Comparison of ENCODE assay signal across 1 cellular context in genomic region chr3:171876651-171877272, GRCh38.
TF ChIP-seq lines count a peak whose summit lies in the region.

No MANE protein-coding gene starts in this region.

TF ChIP-seq in K562, 482 proteins besides CTCF, POLR2A, EP300 and RAD21 (continued from another document):
- TF ChIP-seq TEAD2 (tag; IDR thresholded peaks at IDR 0.05): no peak
- no peak for TF ChIP-seq ZNF436 (CRISPR knock-in tag; IDR thresholded peaks at IDR 0.05)
- TF ChIP-seq ARID1B (IDR thresholded peaks at IDR 0.05): peak; percentile 50
- peak; percentile 89; the same call in 1 of the 2 replicates for TF ChIP-seq NFATC3 (IDR thresholded peaks at IDR 0.05)
- no peak for TF ChIP-seq NCOR1 (IDR thresholded peaks at IDR 0.05)
- TF ChIP-seq ZNF384 (IDR thresholded peaks at IDR 0.05; ENCODE audit: low read depth, low read length): no peak
- TF ChIP-seq CLOCK (CRISPR knock-in tag; IDR thresholded peaks at IDR 0.05; ENCODE audit: borderline replicate concordance): no peak
- TF ChIP-seq ZNF143 (CRISPR knock-in tag; IDR thresholded peaks at IDR 0.05): no peak
- no peak for TF ChIP-seq CCAR2 (IDR thresholded peaks at IDR 0.05; ENCODE audit: low read depth, low read length)
- no peak for TF ChIP-seq RBM22 (IDR thresholded peaks at IDR 0.05; ENCODE audit: low read depth, low read length, poor library complexity, severe bottlenecking)
- TF ChIP-seq DMBX1 (CRISPR knock-in tag; IDR thresholded peaks at IDR 0.05; ENCODE audit: borderline replicate concordance): no peak
- TF ChIP-seq NONO (IDR thresholded peaks at IDR 0.05; ENCODE audit: low read depth in 2 of 2, low read length in 1 of 2): no peak
- TF ChIP-seq IRF2 (CRISPR knock-in tag; IDR thresholded peaks at IDR 0.05): no peak
- no peak for TF ChIP-seq ZNF347 (CRISPR knock-in tag; IDR thresholded peaks at IDR 0.05; ENCODE audit: low read depth)
- no peak for TF ChIP-seq ARNT (IDR thresholded peaks at IDR 0.05)
- TF ChIP-seq, protein P1, sequence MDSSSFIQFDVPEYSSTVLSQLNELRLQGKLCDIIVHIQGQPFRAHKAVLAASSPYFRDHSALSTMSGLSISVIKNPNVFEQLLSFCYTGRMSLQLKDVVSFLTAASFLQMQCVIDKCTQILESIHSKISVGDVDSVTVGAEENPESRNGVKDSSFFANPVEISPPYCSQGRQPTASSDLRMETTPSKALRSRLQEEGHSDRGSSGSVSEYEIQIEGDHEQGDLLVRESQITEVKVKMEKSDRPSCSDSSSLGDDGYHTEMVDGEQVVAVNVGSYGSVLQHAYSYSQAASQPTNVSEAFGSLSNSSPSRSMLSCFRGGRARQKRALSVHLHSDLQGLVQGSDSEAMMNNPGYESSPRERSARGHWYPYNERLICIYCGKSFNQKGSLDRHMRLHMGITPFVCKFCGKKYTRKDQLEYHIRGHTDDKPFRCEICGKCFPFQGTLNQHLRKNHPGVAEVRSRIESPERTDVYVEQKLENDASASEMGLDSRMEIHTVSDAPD (CRISPR knock-in tag; IDR thresholded peaks at IDR 0.05): no peak
- TF ChIP-seq GATA2 (CRISPR knock-in tag; IDR thresholded peaks at IDR 0.05): no peak
- peak; percentile 29; the same call in 1 of the 2 replicates for TF ChIP-seq DPF2 (IDR thresholded peaks at IDR 0.05)
- TF ChIP-seq PHF8 (IDR thresholded peaks at IDR 0.05; ENCODE audit: borderline replicate concordance, low read length): no peak
- no peak for TF ChIP-seq HNRNPUL1 (IDR thresholded peaks at IDR 0.05; ENCODE audit: low read length)
- TF ChIP-seq PTRF (tag; IDR thresholded peaks at IDR 0.05): no peak
- no peak for TF ChIP-seq MCM5 (IDR thresholded peaks at IDR 0.05; ENCODE audit: low read depth)
- TF ChIP-seq SMARCE1 (IDR thresholded peaks at IDR 0.05): peak; percentile 86; the same call in 1 of the 2 replicates
- no peak for TF ChIP-seq MBD2 (IDR thresholded peaks at IDR 0.05; ENCODE audit: borderline replicate concordance, low read depth)
- no peak for TF ChIP-seq PHTF2 (CRISPR knock-in tag; IDR thresholded peaks at IDR 0.05)
- no peak for TF ChIP-seq ZC3H11A (IDR thresholded peaks at IDR 0.05; ENCODE audit: low read depth, low read length)
- no peak for TF ChIP-seq SUPT5H (IDR thresholded peaks at IDR 0.05)
- no peak for TF ChIP-seq CHCHD3 (CRISPR knock-in tag; IDR thresholded peaks at IDR 0.05)
- TF ChIP-seq NR2C2 (CRISPR knock-in tag; IDR thresholded peaks at IDR 0.05): no peak
- TF ChIP-seq NR2C2 (tag; IDR thresholded peaks at IDR 0.05): no peak
- TF ChIP-seq MIER1 (IDR thresholded peaks at IDR 0.05; ENCODE audit: low read depth): no peak
TF ChIP-seq in K562: peak in this region for 12.
